7 cellular contexts compared by ENCODE assay signal in genomic region chr10:100562806-100563293, GRCh38. TPM values are rescaled to one million over a fixed set of nuclear protein-coding genes. Genes with fewer than 3 reads are reported as not detected.
DNase-seq lines count a peak whose midpoint lies in the region; ATAC-seq and FAIRE-seq lines count a peak whose summit lies in the region.

No MANE protein-coding gene starts in this region.

- no peak for ATAC-seq in GM21367 (IDR thresholded peaks at IDR 0.05; ENCODE audit: unreplicated experiment)
- no peak for ATAC-seq in GM19452 (IDR thresholded peaks at IDR 0.05; ENCODE audit: unreplicated experiment)

- no peak for FAIRE-seq in frontal cortex (lab: Jason Lieb, UNC)

- DNase-seq in DMS114 treated with DMSO at 0.1 percent for 48 hours (lab: John Stamatoyannopoulos, UW; ENCODE audit: unreplicated experiment) (peak; percentile 32), HK-2 (ENCODE audit: unreplicated experiment) (peak; percentile 76), UCSD-AML1 (lab: John Stamatoyannopoulos, UW; ENCODE audit: unreplicated experiment) (peak; percentile 48), frontal cortex (ENCODE audit: low spot score in 2 of 2) (peak; percentile 55 to 65), putamen (ENCODE audit: low spot score) (peak; percentile 15)

RNA-seq across cellular contexts. Expression of gene HIF1AN, which starts 27.1 kb away (rescaled TPM):
- total RNA-seq in frontal cortex: 11.4 TPM

RNA-seq across cellular contexts. Expression of gene NDUFB8, which starts 33.2 kb away (rescaled TPM):
- 132 TPM for total RNA-seq in frontal cortex

RNA-seq across cellular contexts. Expression of gene SEC31B, which starts 43.2 kb away (rescaled TPM):
- total RNA-seq in frontal cortex: 3.7 TPM

Comparison
In these comparisons a context has a peak if more than half of its experiments do, and no peak if none do; other contexts are left out.
1. DNase-seq: peak in every context shown above with its lines; median percentile 76 in HK-2; 60 in frontal cortex; 48 in UCSD-AML1; 32 in DMS114 treated with DMSO at 0.1 percent for 48 hours; 15 in putamen.